ENCODE assay signal across 22 cellular contexts in genomic region chr4:142243250-142243649, GRCh38.
A peak's percentile ranks its signal among the peaks of the same experiment; 100 is the strongest.
DNase-seq lines count a peak whose midpoint lies in the region; ATAC-seq lines count a peak whose summit lies in the region.
"Had no signal": no experiment of that assay in that cellular context is flagged by ENCODE, and none has a peak within 500 bp of the region (broad histone marks: within the 10 kb centered on the region; RNA-seq: fewer than 3 reads in every experiment).

No MANE protein-coding gene starts in this region.

- no peak overlapping the region for H3K9ac ChIP-seq in BLaER1 treated with 17β-estradiol and CSF1 and Interleukin-3, amounts not matched to agents 10 nM and 100 nM
- H3K9ac ChIP-seq in GM23248: no peak overlapping the region
- H3K9ac ChIP-seq: KMS-11 had no signal

- H3K79me2 ChIP-seq in GM23248 (ENCODE audit: insufficient read depth): no peaks in the 10 kb centered on the region

- H3K4me2 ChIP-seq in BLaER1 treated with 17β-estradiol and CSF1 and Interleukin-3, amounts not matched to agents 10 nM and 100 nM: peak overlapping the region in 9 of 11 experiments; percentile 0 to 51 (median 45); a peak in 12 of 22 replicates
- H3K4me2 ChIP-seq in GM23248 (ENCODE audit: unreplicated experiment): no peak overlapping the region
- H3K4me2 ChIP-seq: KMS-11 had no signal

- CTCF ChIA-PET in naive thymus-derived CD4-positive, alpha-beta T cell (lab: Charles Lee): no interaction called here

- no peak overlapping the region for H3K4me3 ChIP-seq in BLaER1 treated with 17β-estradiol and CSF1 and Interleukin-3, amounts not matched to agents 10 nM and 100 nM
- no peak overlapping the region for H3K4me3 ChIP-seq in GM23248
- no peak overlapping the region for H3K4me3 ChIP-seq in naive thymus-derived CD4-positive, alpha-beta T cell (ENCODE audit: low read length)
- H3K4me3 ChIP-seq: Peyer's patch, SJCRH30 had no signal

- peak; percentile 6 for DNase-seq in GM23248
- no peak for DNase-seq in central memory CD8-positive, alpha-beta T cell (ENCODE audit: low spot score in 2 of 2)
- DNase-seq in naive thymus-derived CD4-positive, alpha-beta T cell: no peak
- no peak for DNase-seq in NOMO-1 (lab: John Stamatoyannopoulos, UW; ENCODE audit: unreplicated experiment in 2 of 2)
- DNase-seq: EL; GF-D8; H9; NCI-H1105; NCI-H146; NCI-H2029 treated with DMSO at 0.1 percent for 48 hours; NCI-H226; NCI-H510A treated with DMSO at 0.1 percent for 48 hours; NCI-H748 treated with DMSO at 0.1 percent for 48 hours; NK-92 treated with Interleukin-12 subunit alpha and Interleukin-12 subunit beta, amount 100 ng/mL, for 24 hours; Peyer's patch; T-cell had no signal

- intact Hi-C loops in naive thymus-derived CD4-positive, alpha-beta T cell (cut with micrococcal nuclease): no loop called here

- no peaks in the 10 kb centered on the region for H3K9me2 ChIP-seq in GM23248 (ENCODE audit: insufficient read depth)

- H3K4me1 Mint-ChIP-seq in central memory CD8-positive, alpha-beta T cell: peaks cover 23% of the 10 kb centered on the region
- H3K4me1 Mint-ChIP-seq in naive thymus-derived CD4-positive, alpha-beta T cell: peaks cover 0 to 79% (median 52%) of the 10 kb centered on the region in 7 donors

- H3K36me3 Mint-ChIP-seq in central memory CD8-positive, alpha-beta T cell (ENCODE audit: insufficient read depth): peaks cover 12% of the 10 kb centered on the region
- peaks cover 0 to 66% (median 38%) of the 10 kb centered on the region in 5 donors for H3K36me3 Mint-ChIP-seq in naive thymus-derived CD4-positive, alpha-beta T cell

- in situ Hi-C loops in GM23248 (cut with MboI): no loop called here

- H4K20me1 ChIP-seq in BLaER1 treated with 17β-estradiol and CSF1 and Interleukin-3, amounts not matched to agents 10 nM and 100 nM: no peaks in the 10 kb centered on the region
- H4K20me1 ChIP-seq in GM23248 (ENCODE audit: insufficient read depth): no peaks in the 10 kb centered on the region

- no peak overlapping the region for H3K27ac ChIP-seq in BLaER1 treated with 17β-estradiol and CSF1 and Interleukin-3, amounts not matched to agents 10 nM and 100 nM
- H3K27ac ChIP-seq in GM23248: no peak overlapping the region
- H3K27ac ChIP-seq in naive thymus-derived CD4-positive, alpha-beta T cell (ENCODE audit: low read depth, low read length): no peak overlapping the region
- H3K27ac ChIP-seq: C4-2B, KMS-11, Peyer's patch, SJCRH30 had no signal

- H3K36me3 ChIP-seq in BLaER1 treated with 17β-estradiol and CSF1 and Interleukin-3, amounts not matched to agents 10 nM and 100 nM: no peaks in the 10 kb centered on the region
- H3K36me3 ChIP-seq in GM23248 (ENCODE audit: low read depth): no peaks in the 10 kb centered on the region
- no peaks in the 10 kb centered on the region for H3K36me3 ChIP-seq in naive thymus-derived CD4-positive, alpha-beta T cell (ENCODE audit: control insufficient read depth in 2 of 3, insufficient read depth in 3 of 3, low read length in 3 of 3)
- H3K36me3 ChIP-seq: Peyer's patch had no signal

- H3K9me3 ChIP-seq in BLaER1 treated with 17β-estradiol and CSF1 and Interleukin-3, amounts not matched to agents 10 nM and 100 nM (replicated peaks in 1 of 11): 0 out of 22 replicates have a peak, but pooled peaks cover 0 to 4% (median 0%) of the 10 kb centered on the region in 11 experiments
- H3K9me3 ChIP-seq in GM23248 (ENCODE audit: low read depth): no peaks in the 10 kb centered on the region
- no peaks in the 10 kb centered on the region for H3K9me3 ChIP-seq in naive thymus-derived CD4-positive, alpha-beta T cell (ENCODE audit: control insufficient read depth in 2 of 3, low read length in 3 of 3)
- H3K9me3 ChIP-seq: Peyer's patch, SJCRH30 had no signal

- no peak overlapping the region for H2AFZ ChIP-seq in GM23248

- 14 to 15% methylated on average over 2 of the region's 2 CpGs for WGBS in GM23248 (ENCODE audit: low coverage in 1 of 2, low lambda C conversion rate in 2 of 2, missing lambda C conversion rate in 2 of 2), 2 experiments

- H3K27me3 ChIP-seq in BLaER1 treated with 17β-estradiol and CSF1 and Interleukin-3, amounts not matched to agents 10 nM and 100 nM: no peaks in the 10 kb centered on the region
- H3K27me3 ChIP-seq in GM23248 (replicated peaks; ENCODE audit: insufficient read depth): no peaks in the 10 kb centered on the region
- H3K27me3 ChIP-seq in naive thymus-derived CD4-positive, alpha-beta T cell (ENCODE audit: control insufficient read depth in 2 of 2, insufficient read depth in 2 of 2, low read length in 2 of 2): no peaks in the 10 kb centered on the region
- H3K27me3 ChIP-seq: Peyer's patch, SJCRH30 had no signal

- H3K27me3 Mint-ChIP-seq in central memory CD8-positive, alpha-beta T cell: no peaks in the 10 kb centered on the region
- no peaks in the 10 kb centered on the region for H3K27me3 Mint-ChIP-seq in naive thymus-derived CD4-positive, alpha-beta T cell
- H3K27me3 Mint-ChIP-seq: T-cell had no signal

- no peaks in the 10 kb centered on the region for H3K9me3 Mint-ChIP-seq in central memory CD8-positive, alpha-beta T cell
- H3K9me3 Mint-ChIP-seq in naive thymus-derived CD4-positive, alpha-beta T cell: peaks cover 0 to 12% (median 0%) of the 10 kb centered on the region in 11 donors
- H3K9me3 Mint-ChIP-seq: T-cell had no signal

- H3F3A ChIP-seq in GM23248 (ENCODE audit: insufficient read depth): peaks cover 34% of the 10 kb centered on the region; the same call in 1 of the 2 replicates

- H3K4me1 ChIP-seq in BLaER1 treated with 17β-estradiol and CSF1 and Interleukin-3, amounts not matched to agents 10 nM and 100 nM: peaks cover 5 to 14% (median 10%) of the 10 kb centered on the region in 10 experiments; a peak in 16 of 20 replicates
- H3K4me1 ChIP-seq in GM23248 (ENCODE audit: insufficient read depth): peaks cover 29% of the 10 kb centered on the region
- H3K4me1 ChIP-seq in naive thymus-derived CD4-positive, alpha-beta T cell (ENCODE audit: control insufficient read depth in 2 of 2, insufficient read depth in 2 of 2, low read length in 2 of 2): no peaks in the 10 kb centered on the region
- H3K4me1 ChIP-seq: Peyer's patch had no signal

- POLR2A ChIA-PET in naive thymus-derived CD4-positive, alpha-beta T cell (lab: Charles Lee): no interaction called here

- no peak for ATAC-seq in central memory CD8-positive, alpha-beta T cell (replicated peaks; ENCODE audit: extremely low read depth, poor library complexity, severe bottlenecking)
- ATAC-seq in naive thymus-derived CD4-positive, alpha-beta T cell: no peak
- ATAC-seq in GM19455 (IDR thresholded peaks at IDR 0.05; ENCODE audit: unreplicated experiment) (no peak), GM21619 (IDR thresholded peaks at IDR 0.05; ENCODE audit: unreplicated experiment) (no peak)
- ATAC-seq: T-cell had no signal

- peak overlapping the region; percentile 2 for H3K27ac Mint-ChIP-seq in central memory CD8-positive, alpha-beta T cell (ENCODE audit: low read depth)
- peak overlapping the region in 5 of 9 donors; percentile 12 to 69 (median 26) for H3K27ac Mint-ChIP-seq in naive thymus-derived CD4-positive, alpha-beta T cell
- H3K27ac Mint-ChIP-seq: H9 had no signal

- no peak overlapping the region for H3K4me3 Mint-ChIP-seq in central memory CD8-positive, alpha-beta T cell
- no peak overlapping the region for H3K4me3 Mint-ChIP-seq in naive thymus-derived CD4-positive, alpha-beta T cell
- H3K4me3 Mint-ChIP-seq: H9, T-cell had no signal
